ENCODE assay signal across 1 cellular context in the genomic region with DNA sequence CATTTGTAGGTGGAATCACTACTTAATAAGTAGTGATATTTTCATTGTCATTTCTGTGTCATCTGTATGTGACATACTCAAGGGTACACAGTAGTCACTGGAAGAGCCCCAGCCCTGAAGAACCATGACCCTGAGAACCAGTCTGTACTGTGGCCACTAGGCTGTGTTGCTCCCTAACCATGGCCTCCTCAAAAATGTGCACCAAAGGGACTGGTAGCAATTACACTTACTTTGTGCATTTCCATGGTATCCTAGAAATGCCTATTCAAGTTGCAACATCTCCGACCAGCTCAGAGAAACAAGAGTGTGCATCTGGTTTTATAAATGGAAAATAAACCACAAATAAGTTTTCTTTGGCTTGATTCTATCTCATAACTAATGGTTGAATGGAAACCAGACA.
TF ChIP-seq lines count a peak whose summit lies in the region.

No MANE protein-coding gene starts in this region.

TF ChIP-seq in GM12878, 131 proteins besides CTCF, POLR2A, EP300 and RAD21:
- TF ChIP-seq SMC3 (IDR thresholded peaks at IDR 0.05; ENCODE audit: borderline replicate concordance, low read length) (peak; percentile 27; the same call in 1 of the 2 replicates), ATF3 (IDR thresholded peaks at IDR 0.05; ENCODE audit: borderline replicate concordance, extremely low read depth, low read depth, low read length) (no peak)
